In the genomic region with DNA sequence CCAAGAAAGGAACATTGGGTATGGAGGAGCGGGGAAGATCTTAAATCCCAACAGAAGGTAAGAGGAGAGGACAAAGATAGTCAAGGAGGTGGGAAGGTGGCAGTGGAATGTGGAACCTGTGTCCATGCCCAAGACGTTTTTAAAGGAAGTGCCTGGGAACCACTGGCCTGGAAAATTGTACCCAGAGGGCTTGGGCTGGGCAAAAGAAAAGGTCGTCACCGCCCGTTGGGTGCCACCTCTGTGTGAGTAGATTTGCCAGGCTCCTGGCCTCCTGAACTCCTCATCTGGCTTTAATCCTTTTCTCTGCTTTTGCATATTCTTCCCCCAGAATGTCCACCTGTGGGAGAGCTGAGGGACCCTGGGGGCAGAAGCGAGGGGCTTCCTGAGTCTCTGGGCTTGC, we compare ENCODE assay signal across 1 cellular context.
TF ChIP-seq lines count a peak whose summit lies in the region.

No MANE protein-coding gene starts in this region.

TF ChIP-seq in WTC11, 78 proteins besides CTCF, POLR2A, EP300 and RAD21 (continued from another document):
- TF ChIP-seq, protein P1, sequence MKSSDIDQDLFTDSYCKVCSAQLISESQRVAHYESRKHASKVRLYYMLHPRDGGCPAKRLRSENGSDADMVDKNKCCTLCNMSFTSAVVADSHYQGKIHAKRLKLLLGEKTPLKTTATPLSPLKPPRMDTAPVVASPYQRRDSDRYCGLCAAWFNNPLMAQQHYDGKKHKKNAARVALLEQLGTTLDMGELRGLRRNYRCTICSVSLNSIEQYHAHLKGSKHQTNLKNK (CRISPR knock-in tag; IDR thresholded peaks at IDR 0.05) = no peak
- TF ChIP-seq ZNF232 (CRISPR knock-in tag; IDR thresholded peaks at IDR 0.05) (no peak), NFATC4 (CRISPR knock-in tag; IDR thresholded peaks at IDR 0.05) (no peak), NFYB (CRISPR knock-in tag; conservative IDR thresholded peaks at IDR 0.05; ENCODE audit: low read depth) (no peak), GRHL2 (CRISPR knock-in tag; IDR thresholded peaks at IDR 0.05; ENCODE audit: insufficient replicate concordance, severe bottlenecking) (no peak), NR3C1 (CRISPR knock-in tag; conservative IDR thresholded peaks at IDR 0.05; ENCODE audit: low read depth) (no peak), ZNF317 (CRISPR knock-in tag; IDR thresholded peaks at IDR 0.05; ENCODE audit: borderline replicate concordance, low read depth) (no peak), SP1 (CRISPR knock-in tag; conservative IDR thresholded peaks at IDR 0.05) (no peak), SMAD4 (CRISPR knock-in tag; IDR thresholded peaks at IDR 0.05) (no peak), ZNF671 (CRISPR knock-in tag; IDR thresholded peaks at IDR 0.05) (no peak), IRF2 (CRISPR knock-in tag; IDR thresholded peaks at IDR 0.05; ENCODE audit: borderline replicate concordance, low read depth) (no peak), SOX15 (CRISPR knock-in tag; IDR thresholded peaks at IDR 0.05) (no peak), ZNF416 (CRISPR knock-in tag; IDR thresholded peaks at IDR 0.05) (no peak)
- TF ChIP-seq, protein P2, sequence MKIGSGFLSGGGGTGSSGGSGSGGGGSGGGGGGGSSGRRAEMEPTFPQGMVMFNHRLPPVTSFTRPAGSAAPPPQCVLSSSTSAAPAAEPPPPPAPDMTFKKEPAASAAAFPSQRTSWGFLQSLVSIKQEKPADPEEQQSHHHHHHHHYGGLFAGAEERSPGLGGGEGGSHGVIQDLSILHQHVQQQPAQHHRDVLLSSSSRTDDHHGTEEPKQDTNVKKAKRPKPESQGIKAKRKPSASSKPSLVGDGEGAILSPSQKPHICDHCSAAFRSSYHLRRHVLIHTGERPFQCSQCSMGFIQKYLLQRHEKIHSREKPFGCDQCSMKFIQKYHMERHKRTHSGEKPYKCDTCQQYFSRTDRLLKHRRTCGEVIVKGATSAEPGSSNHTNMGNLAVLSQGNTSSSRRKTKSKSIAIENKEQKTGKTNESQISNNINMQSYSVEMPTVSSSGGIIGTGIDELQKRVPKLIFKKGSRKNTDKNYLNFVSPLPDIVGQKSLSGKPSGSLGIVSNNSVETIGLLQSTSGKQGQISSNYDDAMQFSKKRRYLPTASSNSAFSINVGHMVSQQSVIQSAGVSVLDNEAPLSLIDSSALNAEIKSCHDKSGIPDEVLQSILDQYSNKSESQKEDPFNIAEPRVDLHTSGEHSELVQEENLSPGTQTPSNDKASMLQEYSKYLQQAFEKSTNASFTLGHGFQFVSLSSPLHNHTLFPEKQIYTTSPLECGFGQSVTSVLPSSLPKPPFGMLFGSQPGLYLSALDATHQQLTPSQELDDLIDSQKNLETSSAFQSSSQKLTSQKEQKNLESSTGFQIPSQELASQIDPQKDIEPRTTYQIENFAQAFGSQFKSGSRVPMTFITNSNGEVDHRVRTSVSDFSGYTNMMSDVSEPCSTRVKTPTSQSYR (CRISPR knock-in tag; IDR thresholded peaks at IDR 0.05) = no peak
- TF ChIP-seq, protein P3, sequence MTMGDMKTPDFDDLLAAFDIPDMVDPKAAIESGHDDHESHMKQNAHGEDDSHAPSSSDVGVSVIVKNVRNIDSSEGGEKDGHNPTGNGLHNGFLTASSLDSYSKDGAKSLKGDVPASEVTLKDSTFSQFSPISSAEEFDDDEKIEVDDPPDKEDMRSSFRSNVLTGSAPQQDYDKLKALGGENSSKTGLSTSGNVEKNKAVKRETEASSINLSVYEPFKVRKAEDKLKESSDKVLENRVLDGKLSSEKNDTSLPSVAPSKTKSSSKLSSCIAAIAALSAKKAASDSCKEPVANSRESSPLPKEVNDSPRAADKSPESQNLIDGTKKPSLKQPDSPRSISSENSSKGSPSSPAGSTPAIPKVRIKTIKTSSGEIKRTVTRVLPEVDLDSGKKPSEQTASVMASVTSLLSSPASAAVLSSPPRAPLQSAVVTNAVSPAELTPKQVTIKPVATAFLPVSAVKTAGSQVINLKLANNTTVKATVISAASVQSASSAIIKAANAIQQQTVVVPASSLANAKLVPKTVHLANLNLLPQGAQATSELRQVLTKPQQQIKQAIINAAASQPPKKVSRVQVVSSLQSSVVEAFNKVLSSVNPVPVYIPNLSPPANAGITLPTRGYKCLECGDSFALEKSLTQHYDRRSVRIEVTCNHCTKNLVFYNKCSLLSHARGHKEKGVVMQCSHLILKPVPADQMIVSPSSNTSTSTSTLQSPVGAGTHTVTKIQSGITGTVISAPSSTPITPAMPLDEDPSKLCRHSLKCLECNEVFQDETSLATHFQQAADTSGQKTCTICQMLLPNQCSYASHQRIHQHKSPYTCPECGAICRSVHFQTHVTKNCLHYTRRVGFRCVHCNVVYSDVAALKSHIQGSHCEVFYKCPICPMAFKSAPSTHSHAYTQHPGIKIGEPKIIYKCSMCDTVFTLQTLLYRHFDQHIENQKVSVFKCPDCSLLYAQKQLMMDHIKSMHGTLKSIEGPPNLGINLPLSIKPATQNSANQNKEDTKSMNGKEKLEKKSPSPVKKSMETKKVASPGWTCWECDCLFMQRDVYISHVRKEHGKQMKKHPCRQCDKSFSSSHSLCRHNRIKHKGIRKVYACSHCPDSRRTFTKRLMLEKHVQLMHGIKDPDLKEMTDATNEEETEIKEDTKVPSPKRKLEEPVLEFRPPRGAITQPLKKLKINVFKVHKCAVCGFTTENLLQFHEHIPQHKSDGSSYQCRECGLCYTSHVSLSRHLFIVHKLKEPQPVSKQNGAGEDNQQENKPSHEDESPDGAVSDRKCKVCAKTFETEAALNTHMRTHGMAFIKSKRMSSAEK (CRISPR knock-in tag; IDR thresholded peaks at IDR 0.05; ENCODE audit: borderline replicate concordance) = no peak
- TF ChIP-seq, protein P4, sequence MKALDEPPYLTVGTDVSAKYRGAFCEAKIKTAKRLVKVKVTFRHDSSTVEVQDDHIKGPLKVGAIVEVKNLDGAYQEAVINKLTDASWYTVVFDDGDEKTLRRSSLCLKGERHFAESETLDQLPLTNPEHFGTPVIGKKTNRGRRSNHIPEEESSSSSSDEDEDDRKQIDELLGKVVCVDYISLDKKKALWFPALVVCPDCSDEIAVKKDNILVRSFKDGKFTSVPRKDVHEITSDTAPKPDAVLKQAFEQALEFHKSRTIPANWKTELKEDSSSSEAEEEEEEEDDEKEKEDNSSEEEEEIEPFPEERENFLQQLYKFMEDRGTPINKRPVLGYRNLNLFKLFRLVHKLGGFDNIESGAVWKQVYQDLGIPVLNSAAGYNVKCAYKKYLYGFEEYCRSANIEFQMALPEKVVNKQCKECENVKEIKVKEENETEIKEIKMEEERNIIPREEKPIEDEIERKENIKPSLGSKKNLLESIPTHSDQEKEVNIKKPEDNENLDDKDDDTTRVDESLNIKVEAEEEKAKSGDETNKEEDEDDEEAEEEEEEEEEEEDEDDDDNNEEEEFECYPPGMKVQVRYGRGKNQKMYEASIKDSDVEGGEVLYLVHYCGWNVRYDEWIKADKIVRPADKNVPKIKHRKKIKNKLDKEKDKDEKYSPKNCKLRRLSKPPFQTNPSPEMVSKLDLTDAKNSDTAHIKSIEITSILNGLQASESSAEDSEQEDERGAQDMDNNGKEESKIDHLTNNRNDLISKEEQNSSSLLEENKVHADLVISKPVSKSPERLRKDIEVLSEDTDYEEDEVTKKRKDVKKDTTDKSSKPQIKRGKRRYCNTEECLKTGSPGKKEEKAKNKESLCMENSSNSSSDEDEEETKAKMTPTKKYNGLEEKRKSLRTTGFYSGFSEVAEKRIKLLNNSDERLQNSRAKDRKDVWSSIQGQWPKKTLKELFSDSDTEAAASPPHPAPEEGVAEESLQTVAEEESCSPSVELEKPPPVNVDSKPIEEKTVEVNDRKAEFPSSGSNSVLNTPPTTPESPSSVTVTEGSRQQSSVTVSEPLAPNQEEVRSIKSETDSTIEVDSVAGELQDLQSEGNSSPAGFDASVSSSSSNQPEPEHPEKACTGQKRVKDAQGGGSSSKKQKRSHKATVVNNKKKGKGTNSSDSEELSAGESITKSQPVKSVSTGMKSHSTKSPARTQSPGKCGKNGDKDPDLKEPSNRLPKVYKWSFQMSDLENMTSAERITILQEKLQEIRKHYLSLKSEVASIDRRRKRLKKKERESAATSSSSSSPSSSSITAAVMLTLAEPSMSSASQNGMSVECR (CRISPR knock-in tag; IDR thresholded peaks at IDR 0.05; ENCODE audit: borderline replicate concordance) = no peak
